Comparison of ENCODE assay signal across 14 cellular contexts in the genomic region with DNA sequence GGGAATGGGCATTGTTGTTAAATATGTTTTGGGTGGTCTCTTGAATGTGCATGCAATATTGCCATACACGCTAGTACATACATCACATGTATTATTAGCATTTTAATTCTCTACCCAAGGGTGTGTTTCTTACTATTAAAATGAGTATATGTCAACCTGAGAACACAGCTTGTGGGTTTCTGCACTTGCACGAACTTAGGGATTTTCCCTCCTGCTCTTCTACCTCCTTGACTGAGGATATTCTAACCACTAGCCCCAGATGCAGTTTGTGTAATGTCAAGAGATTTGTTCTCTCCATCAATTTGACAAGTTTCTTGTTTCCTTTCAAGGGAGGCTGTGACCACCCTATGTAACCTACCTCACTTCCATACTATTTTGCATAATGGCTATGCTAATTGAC. TPM values are rescaled to one million over a fixed set of nuclear protein-coding genes. Genes with fewer than 3 reads are reported as not detected.
DNase-seq lines count a peak whose midpoint lies in the region; ATAC-seq and TF ChIP-seq lines count a peak whose summit lies in the region.
"Had no signal": no experiment of that assay in that cellular context is flagged by ENCODE, and none has a peak within 500 bp of the region (broad histone marks: within the 10 kb centered on the region; RNA-seq: fewer than 3 reads in every experiment).

No MANE protein-coding gene starts in this region.

- no peak overlapping the region for H3K4me3 ChIP-seq in GM12865 (ENCODE audit: low read depth, low read length)
- H3K4me3 ChIP-seq in WERI-Rb-1 (ENCODE audit: low read depth, low read length): no peak overlapping the region
- H3K4me3 ChIP-seq: cardiac muscle cell, SJSA1 had no signal

- no peak overlapping the region for H2AFZ ChIP-seq in H9 (ENCODE audit: low read length)

- WGBS in H9 (ENCODE audit: extremely low coverage, insufficient read length, low lambda C conversion rate): no CpG with 5 or more reads among the region's 2 CpGs

- no peak overlapping the region for H2BK120ac ChIP-seq in H9 (ENCODE audit: low read depth, low read length, poor library complexity, severe bottlenecking)

- TF ChIP-seq CTCF in GM12865 (IDR thresholded peaks at IDR 0.05; ENCODE audit: insufficient read depth, low read depth, low read length, missing control alignments) (no peak), WERI-Rb-1 (IDR thresholded peaks at IDR 0.05; ENCODE audit: low read depth, low read length) (no peak), H9 (conservative IDR thresholded peaks at IDR 0.05) (no peak)

- no peak overlapping the region for H3K23ac ChIP-seq in H9 (ENCODE audit: insufficient read length, low read depth, low read length)

- H2BK15ac ChIP-seq in H9 (ENCODE audit: low read depth, low read length): no peak overlapping the region

- no peaks in the 10 kb centered on the region for H3K4me1 ChIP-seq in H9 (ENCODE audit: insufficient read depth, low read length)
- H3K4me1 ChIP-seq: SJSA1 had no signal

- no peak overlapping the region for H4K5ac ChIP-seq in H9 (ENCODE audit: insufficient read length, low read depth, low read length)

- peaks cover 10 to 12% of the 10 kb centered on the region in 2 experiments for H3K9me3 Mint-ChIP-seq in H9

- peaks cover 4 to 14% (median 10%) of the 10 kb centered on the region in 3 experiments; a peak in 5 of 7 replicates for H3K36me3 Mint-ChIP-seq in H9 (ENCODE audit: insufficient read depth in 1 of 3, low read depth in 3 of 3)
- H3K36me3 Mint-ChIP-seq: CD14-positive monocyte, IgD-negative memory B cell had no signal

- H2BK5ac ChIP-seq in H9 (ENCODE audit: insufficient read length, low read length): no peak overlapping the region

- H4K8ac ChIP-seq in H9 (replicated peaks; ENCODE audit: insufficient read length, low read depth, low read length): no peak overlapping the region

- H3K27me3 ChIP-seq in WERI-Rb-1 (ENCODE audit: insufficient read depth, low read depth, severe bottlenecking): no peaks in the 10 kb centered on the region
- no peaks in the 10 kb centered on the region for H3K27me3 ChIP-seq in H9 (ENCODE audit: insufficient read depth, low read length)
- H3K27me3 ChIP-seq: cardiac muscle cell, SJSA1 had no signal

- no peak overlapping the region for H3K27ac Mint-ChIP-seq in H9

- in situ Hi-C loops in ACHN (cut with HindIII; ENCODE audit: low pct_ligation_motif_present, low pct_unique_long_range_greater_than_20kb, low sequenced_read_pairs): no loop called here

- H3K27ac ChIP-seq in WERI-Rb-1 (no peak overlapping the region), H9 (ENCODE audit: insufficient read length, low read depth, low read length) (no peak overlapping the region)
- H3K27ac ChIP-seq: cardiac muscle cell, SJSA1 had no signal

- H3K4me1 Mint-ChIP-seq in H9: no peaks in the 10 kb centered on the region
- H3K4me1 Mint-ChIP-seq: CD14-positive monocyte had no signal

- DNase-seq in GM12865 (ENCODE audit: low read depth) (peak; percentile 84), WERI-Rb-1 (no peak), ACHN (no peak), glomerular visceral epithelial cell (ENCODE audit: extremely low spot score) (no peak), H9 (no peak)

- no peak overlapping the region for H2BK12ac ChIP-seq in H9 (ENCODE audit: insufficient read length, low read depth, low read length)

- H3K56ac ChIP-seq in H9 (ENCODE audit: insufficient read length, low read depth, low read length): no peak overlapping the region

- no peaks in the 10 kb centered on the region for H3K27me3 Mint-ChIP-seq in H9 (ENCODE audit: low read depth)
- H3K27me3 Mint-ChIP-seq: IgD-negative memory B cell had no signal

- H3K18ac ChIP-seq in H9 (ENCODE audit: insufficient read length, low read depth, low read length): no peak overlapping the region

- no peaks in the 10 kb centered on the region for H3K36me3 ChIP-seq in WERI-Rb-1
- H3K36me3 ChIP-seq: cardiac muscle cell, SJSA1 had no signal

- no peaks in the 10 kb centered on the region for H3K79me1 ChIP-seq in H9 (ENCODE audit: insufficient read depth, low read depth, low read length, poor library complexity, severe bottlenecking)

- H3K79me2 ChIP-seq in H9 (ENCODE audit: insufficient read depth, low read length): no peaks in the 10 kb centered on the region

- no peak overlapping the region for H2AK5ac ChIP-seq in H9 (ENCODE audit: insufficient read length, low read length)

- peaks cover 4% of the 10 kb centered on the region for H3K9me3 ChIP-seq in WERI-Rb-1 (ENCODE audit: severe bottlenecking)
- no peaks in the 10 kb centered on the region for H3K9me3 ChIP-seq in H9 (ENCODE audit: control insufficient read depth, low read depth, low read length)

- peak; percentile 96 for ATAC-seq in GM19023 (IDR thresholded peaks at IDR 0.05; ENCODE audit: unreplicated experiment)
- ATAC-seq in HG02763 (IDR thresholded peaks at IDR 0.05; ENCODE audit: unreplicated experiment): peak; percentile 80
- peak; percentile 85 for ATAC-seq in HG03571 (IDR thresholded peaks at IDR 0.05; ENCODE audit: unreplicated experiment)

- no peak overlapping the region for H3T11ph ChIP-seq in H9 (ENCODE audit: low read length)

- H3K4me3 Mint-ChIP-seq in H9: no peak overlapping the region
- H3K4me3 Mint-ChIP-seq: CD14-positive monocyte, IgD-negative memory B cell had no signal

- no peak overlapping the region for H3K14ac ChIP-seq in H9 (ENCODE audit: insufficient read depth, low read length)

- no peak overlapping the region for H3K9ac ChIP-seq in H9 (ENCODE audit: extremely low read depth, insufficient read length, low read length)

- H4K91ac ChIP-seq in H9 (ENCODE audit: insufficient read length, low read depth, low read length): no peak overlapping the region

- H3K4ac ChIP-seq in H9 (ENCODE audit: low read depth, low read length): no peak overlapping the region

- H2BK20ac ChIP-seq in H9 (ENCODE audit: low read depth, low read length, poor library complexity, severe bottlenecking): no peak overlapping the region

- no peaks in the 10 kb centered on the region for H3K23me2 ChIP-seq in H9 (ENCODE audit: insufficient read length, low read depth, low read length, poor library complexity, severe bottlenecking)

- H4K20me1 ChIP-seq in H9 (ENCODE audit: control insufficient read depth, insufficient read depth, insufficient read length): no peaks in the 10 kb centered on the region

- H3K4me2 ChIP-seq in H9 (ENCODE audit: insufficient read depth, insufficient read length, low read length): no peak overlapping the region

RNA-seq across cellular contexts. Expression of a gene that starts 14.7 kb away (rescaled TPM):
- total RNA-seq in H9 (2021): not detected in 2 replicates
- total RNA-seq: cardiac muscle cell, fibroblast of villous mesenchyme, lung microvascular endothelial cell, SJSA1 had no signal

RNA-seq across cellular contexts. Expression of a gene that starts 17.4 kb away (rescaled TPM):
- 0.55 and 0.61 TPM in 2 replicates for total RNA-seq in H9 (2021)
